ENCODE assay signal across 10 cellular contexts in the genomic region with DNA sequence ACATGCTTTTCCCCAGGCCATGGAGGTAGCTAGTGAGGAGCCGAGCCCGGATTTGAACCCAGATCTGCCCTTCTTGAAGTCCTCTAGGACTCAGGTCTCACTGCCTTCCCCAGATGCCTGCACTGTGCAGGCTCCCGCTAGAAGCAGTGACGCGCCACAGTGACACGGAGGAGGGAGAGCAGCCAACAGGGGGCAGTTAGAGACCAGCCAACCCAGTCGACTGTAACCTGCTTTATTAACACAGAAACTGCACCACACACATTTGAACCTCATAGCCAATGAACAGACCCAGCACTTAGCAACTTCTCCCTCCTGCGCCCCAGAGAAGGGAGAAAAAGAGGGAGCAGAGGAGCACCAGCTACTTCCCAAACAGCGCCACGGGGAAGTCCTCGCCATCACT. TPM values are rescaled to one million over a fixed set of nuclear protein-coding genes. Genes with fewer than 3 reads are reported as not detected.
DNase-seq lines count a peak whose midpoint lies in the region; ATAC-seq, FAIRE-seq and TF ChIP-seq lines count a peak whose summit lies in the region.
"Had no signal": no experiment of that assay in that cellular context is flagged by ENCODE, and none has a peak within 500 bp of the region (broad histone marks: within the 10 kb centered on the region; RNA-seq: fewer than 3 reads in every experiment).

No MANE protein-coding gene starts in this region.

- ATAC-seq in GM12878 = no peak

- WGBS in GM12878 (ENCODE audit: insufficient coverage, insufficient replicate concordance, low lambda C conversion rate, missing lambda C conversion rate) = 90% methylated on average over 10 of the region's 11 CpGs
- WGBS in sigmoid colon, 2 donors = 84 to 89% methylated on average over 11 of the region's 11 CpGs

- H3K4me3 Mint-ChIP-seq in nephron = no peak overlapping the region

- SMC1A ChIA-PET in GM12878 (lab: Charles Lee; ENCODE audit: uncharacterized antibody, unreplicated experiment) = interaction anchor here (0.9 kb wide), 1 partner anchor 24 kb away, joined by 3 read pairs; no protein-coding TSS in a partner anchor

- H3K27me3 Mint-ChIP-seq in nephron (ENCODE audit: low read depth) = peaks cover 4% of the 10 kb centered on the region

- H2AFZ ChIP-seq in Karpas-422 (ENCODE audit: low read length) (no peak overlapping the region), GM12878 (ENCODE audit: control insufficient read depth, low read depth, low read length) (no peak overlapping the region)

- no TSS peak for BruUV-seq in GM12878 (replicated peaks; lab: Mats Ljungman, UMichigan)

- intact Hi-C loops in GM12878 (cut with micrococcal nuclease; ENCODE audit: unreplicated experiment) = no loop called here
- intact Hi-C loops in sigmoid colon (cut with DNase I) = no loop called here

- no peaks in the 10 kb centered on the region for H3K36me3 ChIP-seq in Karpas-422 (ENCODE audit: insufficient read depth, low read length)
- no peaks in the 10 kb centered on the region for H3K36me3 ChIP-seq in GM12878 (ENCODE audit: control insufficient read depth in 2 of 2, insufficient read depth in 2 of 2, low read length in 1 of 2)
- no peaks in the 10 kb centered on the region for H3K36me3 ChIP-seq in sigmoid colon

- CTCF ChIA-PET in GM12878 (lab: Yijun Ruan, JAX) = interaction anchor here (1.2 to 1.8 kb wide), 3 partner anchors 10 to 268 kb away, joined by 4 to 5 read pairs (median 5); no protein-coding TSS in a partner anchor

- no peaks in the 10 kb centered on the region for H3K9me2 ChIP-seq in Karpas-422 (replicated peaks; ENCODE audit: insufficient read depth, low read length)

- TF ChIP-seq EP300 in GM12878 (IDR thresholded peaks at IDR 0.05; ENCODE audit: borderline replicate concordance in 1 of 2, control insufficient read depth in 1 of 2, low read depth in 2 of 2, low read length in 2 of 2) (no peak), sigmoid colon (IDR thresholded peaks at IDR 0.05) (no peak)

- TF ChIP-seq RAD21 in GM12878 (IDR thresholded peaks at IDR 0.05; ENCODE audit: insufficient read depth, low read depth, low read length) = peak; percentile 17; the same call in 1 of the 2 replicates

- H3K4me2 ChIP-seq in Karpas-422 (ENCODE audit: low read depth, low read length, poor library complexity, severe bottlenecking) (no peak overlapping the region), GM12878 (ENCODE audit: control insufficient read depth, insufficient read depth) (no peak overlapping the region)

- in situ Hi-C loops in GM12878 (cut with MboI) = no loop called here

- peaks cover 16% of the 10 kb centered on the region for H3K4me1 ChIP-seq in Karpas-422 (ENCODE audit: low read length)
- peaks cover 17% of the 10 kb centered on the region for H3K4me1 ChIP-seq in GM12878 (ENCODE audit: control insufficient read depth, insufficient read depth, low read length)
- no peaks in the 10 kb centered on the region for H3K4me1 ChIP-seq in sigmoid colon

- RAD21 ChIA-PET in GM12878 (lab: Charles Lee; ENCODE audit: unreplicated experiment) = interaction anchor here (0.8 to 3.8 kb wide), 2 partner anchors 26 to 42 kb away, joined by 4 to 16 read pairs; no protein-coding TSS in a partner anchor

- TF ChIP-seq CTCF in GM12878 (IDR thresholded peaks at IDR 0.05 in 2 of 3, conservative IDR thresholded peaks at IDR 0.05 in 1 of 3; ENCODE audit: control insufficient read depth in 2 of 3, extremely low read depth in 1 of 3, insufficient read depth in 1 of 3, low read depth in 3 of 3, low read length in 3 of 3) = no peak; a peak in 1 of 6 replicates
- peak in 2 of 3 experiments; percentile 12 to 45 for TF ChIP-seq CTCF in nephron (IDR thresholded peaks at IDR 0.05; ENCODE audit: unreplicated experiment in 3 of 3)
- TF ChIP-seq CTCF in sigmoid colon (IDR thresholded peaks at IDR 0.05) = no peak

- no peak for TF ChIP-seq POLR2A in GM12878 (IDR thresholded peaks at IDR 0.05; ENCODE audit: low read depth, low read length)
- no peak for TF ChIP-seq POLR2A in sigmoid colon (IDR thresholded peaks at IDR 0.05)

- H3K79me2 ChIP-seq in Karpas-422 (ENCODE audit: low read length) (no peaks in the 10 kb centered on the region), GM12878 (ENCODE audit: control insufficient read depth, insufficient read depth, low read length) (no peaks in the 10 kb centered on the region)

- H3K9me3 ChIP-seq in Karpas-422 (ENCODE audit: low read length) = no peaks in the 10 kb centered on the region
- H3K9me3 ChIP-seq in GM12878 (replicated peaks; ENCODE audit: control insufficient read depth, insufficient read depth, low read length) = no peaks in the 10 kb centered on the region
- H3K9me3 ChIP-seq in sigmoid colon = no peaks in the 10 kb centered on the region

- no peaks in the 10 kb centered on the region for H3K9me3 Mint-ChIP-seq in nephron

- FAIRE-seq in GM12878 (lab: Jason Lieb, UNC) = no peak

- H3K27ac ChIP-seq in Karpas-422 (ENCODE audit: low read length) (no peak overlapping the region), GM12878 (ENCODE audit: control insufficient read depth, insufficient read depth) (no peak overlapping the region), sigmoid colon (no peak overlapping the region)

- H3K27ac Mint-ChIP-seq in nephron = no peak overlapping the region

- H3K27me3 ChIP-seq in Karpas-422 (ENCODE audit: low read length) (no peaks in the 10 kb centered on the region), GM12878 (replicated peaks in 1 of 2; ENCODE audit: control insufficient read depth in 2 of 2, insufficient read depth in 2 of 2, low read length in 1 of 2) (no peaks in the 10 kb centered on the region), sigmoid colon (no peaks in the 10 kb centered on the region)

- POLR2A ChIA-PET in GM12878 (lab: Charles Lee) = interaction anchor here (0.8 to 2.2 kb wide), 4 partner anchors 10 to 31 kb away, joined by 3 to 6 read pairs (median 3); no protein-coding TSS in a partner anchor

- no peak overlapping the region for H3K9ac ChIP-seq in Karpas-422 (ENCODE audit: low read length)
- H3K9ac ChIP-seq in GM12878 (ENCODE audit: control insufficient read depth, insufficient read depth, low read length) = no peak overlapping the region

- H3K4me1 Mint-ChIP-seq in nephron = no peaks in the 10 kb centered on the region

- peak; percentile 3 for DNase-seq in NCI-H1694 treated with DMSO at 0.1 percent for 48 hours (lab: John Stamatoyannopoulos, UW)
- no peak for DNase-seq in NCI-H1694 (lab: John Stamatoyannopoulos, UW)
- peak; percentile 78 for DNase-seq in Karpas-422
- no peak for DNase-seq in GM12878 (ENCODE audit: low read depth, low spot score)
- DNase-seq in sigmoid colon = no peak
- no peak for DNase-seq in KG1 (lab: John Stamatoyannopoulos, UW)
- no peak for DNase-seq in SIG-M5 (lab: John Stamatoyannopoulos, UW)
- DNase-seq: activated CD4-positive, CD25-positive, alpha-beta regulatory T cell treated with anti-CD3 and anti-CD28 coated beads, Interleukin-2, amount 50 U/mL, for 72 hours; NCI-H774 had no signal

- no peaks in the 10 kb centered on the region for H3K36me3 Mint-ChIP-seq in nephron (ENCODE audit: low read depth)

- H4K20me1 ChIP-seq in Karpas-422 (ENCODE audit: insufficient read depth, low read depth, low read length) (no peaks in the 10 kb centered on the region), GM12878 (ENCODE audit: control insufficient read depth, insufficient read depth) (no peaks in the 10 kb centered on the region)

- H3K4me3 ChIP-seq in Karpas-422 (ENCODE audit: low read length) = no peak overlapping the region
- no peak overlapping the region for H3K4me3 ChIP-seq in GM12878
- H3K4me3 ChIP-seq in sigmoid colon = no peak overlapping the region

RNA-seq across cellular contexts. Expression of a gene that starts 27.4 kb away (rescaled TPM):
- total RNA-seq in Karpas-422 (2014; rRNA removed; shearing (Covaris generic); ENCODE audit: low replicate concordance) = 2.3 and 2.4 TPM in 2 replicates
- 51.4 and 53.5 TPM in 2 replicates for total RNA-seq in GM12878 (2013; cell fraction: nucleolus; rRNA removed)
- total RNA-seq in GM12878 (2014; rRNA removed) (9.0 and 10.1 TPM in 2 replicates), GM12878 (2014; rRNA removed; fragmentation: Illumina TruSeq; extraction: Trizol) (10.8 and 11.1 TPM in 2 replicates), GM12878 (2021) (7.0 and 7.5 TPM in 2 replicates), sigmoid colon (10 to 100 TPM in 1 of 4 donors, 1 to 10 TPM in 3; 5.0 to 10.0 (median 5.9) TPM)
- 2.1 TPM for polyA plus RNA-seq in GM12878 (2011; ENCODE audit: low read depth)
- polyA plus RNA-seq in GM12878 (2011; rRNA removed) (30.2 and 43.3 TPM in 2 replicates), GM12878 (2014; fragmentation: Illumina TruSeq; extraction: Trizol) (12.0 and 14.2 TPM in 2 replicates), GM12878 (2014; fragmentation: Nextera tagmentation; extraction: Ambion mirVana) (10 to 100 TPM; 12.2 to 13.5 TPM), GM12878 (2014; rRNA removed) (12.7 and 15.2 TPM in 2 replicates), GM12878 (2016; fragmentation: Nextera tagmentation; extraction: Ambion mirVana) (1 to 10 TPM; 6.6 to 7.2 TPM), sigmoid colon (1 to 10 TPM; 5.4 to 6.9 (median 5.5) TPM)
- 77.4 and 79.8 TPM in 2 replicates for polyA plus RNA-seq in GM12878 (2011; cell fraction: cytosol; rRNA removed)
- polyA plus RNA-seq in GM12878 (2011; cell fraction: nucleus; rRNA removed) = 35.6 and 39.5 TPM in 2 replicates
- polyA plus RNA-seq in GM12878 (2012) = 4.9 and 7.0 TPM in 2 replicates
- 37.6 and 58.1 TPM in 2 replicates for polyA minus RNA-seq in GM12878 (2011; rRNA and poly(A)+ RNA removed)
- 8.8 and 9.1 TPM in 2 replicates for polyA minus RNA-seq in GM12878 (2011; cell fraction: cytosol; rRNA and poly(A)+ RNA removed)
- 28.2 and 40.5 TPM in 2 replicates for polyA minus RNA-seq in GM12878 (2011; cell fraction: nucleus; rRNA and poly(A)+ RNA removed)

RNA-seq across cellular contexts. Expression of a gene that starts 27.8 kb away (rescaled TPM):
- total RNA-seq in Karpas-422 (2014; rRNA removed; shearing (Covaris generic); ENCODE audit: low replicate concordance) = 3.0 and 8.8 TPM in 2 replicates
- 6.6 and 6.8 TPM in 2 replicates for total RNA-seq in GM12878 (2013; cell fraction: nucleolus; rRNA removed)
- 2.5 and 3.8 TPM in 2 replicates for total RNA-seq in GM12878 (2014; rRNA removed)
- 3.8 and 4.4 TPM in 2 replicates for total RNA-seq in GM12878 (2014; rRNA removed; fragmentation: Illumina TruSeq; extraction: Trizol)
- 3.3 and 3.7 TPM in 2 replicates for total RNA-seq in GM12878 (2021)
- polyA plus RNA-seq in GM12878 (2011; ENCODE audit: low read depth) = 4.2 TPM
- polyA plus RNA-seq in GM12878 (2011; rRNA removed) = 2.9 and 4.6 TPM in 2 replicates
- 2.3 and 3.0 TPM in 2 replicates for polyA plus RNA-seq in GM12878 (2011; cell fraction: cytosol; rRNA removed)
- 6.2 and 7.2 TPM in 2 replicates for polyA plus RNA-seq in GM12878 (2011; cell fraction: nucleus; rRNA removed)
- polyA plus RNA-seq in GM12878 (2012) = 3.7 and 4.0 TPM in 2 replicates
- 3.9 and 4.3 TPM in 2 replicates for polyA plus RNA-seq in GM12878 (2014; fragmentation: Illumina TruSeq; extraction: Trizol)
- polyA plus RNA-seq in GM12878 (2014; fragmentation: Nextera tagmentation; extraction: Ambion mirVana) = 1 to 10 TPM; 1.3 to 2.3 TPM
- polyA plus RNA-seq in GM12878 (2014; rRNA removed) = 4.4 and 5.1 TPM in 2 replicates
- polyA plus RNA-seq in GM12878 (2016; fragmentation: Nextera tagmentation; extraction: Ambion mirVana) = 1 to 10 TPM; 3.5 to 3.9 TPM
- 1.5 and 2.0 TPM in 2 replicates for polyA minus RNA-seq in GM12878 (2011; rRNA and poly(A)+ RNA removed)
- polyA minus RNA-seq in GM12878 (2011; cell fraction: cytosol; rRNA and poly(A)+ RNA removed) = 1.3 and 2.1 TPM in 2 replicates
- polyA minus RNA-seq in GM12878 (2011; cell fraction: nucleus; rRNA and poly(A)+ RNA removed) = 1.8 and 1.9 TPM in 2 replicates
- total RNA-seq in sigmoid colon = 1 to 10 TPM; 3.8 to 9.4 (median 6.2) TPM
- 1 to 10 TPM; 1.2 to 6.2 (median 5.4) TPM for polyA plus RNA-seq in sigmoid colon

RNA-seq across cellular contexts. Expression of a gene that starts 29.0 kb away (rescaled TPM):
- total RNA-seq in Karpas-422 (2014; rRNA removed; shearing (Covaris generic); ENCODE audit: low replicate concordance) = 28.4 and 40.4 TPM in 2 replicates
- 21.3 and 27.2 TPM in 2 replicates for total RNA-seq in GM12878 (2013; cell fraction: nucleolus; rRNA removed)
- 33.8 and 39.6 TPM in 2 replicates for total RNA-seq in GM12878 (2014; rRNA removed)
- total RNA-seq in GM12878 (2014; rRNA removed; fragmentation: Illumina TruSeq; extraction: Trizol) = 22.8 and 26.0 TPM in 2 replicates
- 46.0 and 48.0 TPM in 2 replicates for total RNA-seq in GM12878 (2021)
- polyA plus RNA-seq in GM12878 (2011; ENCODE audit: low read depth) = 17.6 TPM
- 9.1 and 16.2 TPM in 2 replicates for polyA plus RNA-seq in GM12878 (2011; rRNA removed)
- 17.2 and 23.4 TPM in 2 replicates for polyA plus RNA-seq in GM12878 (2011; cell fraction: cytosol; rRNA removed)
- polyA plus RNA-seq in GM12878 (2011; cell fraction: nucleus; rRNA removed) = 33.6 and 46.8 TPM in 2 replicates
- 31.5 and 32.5 TPM in 2 replicates for polyA plus RNA-seq in GM12878 (2012)
- polyA plus RNA-seq in GM12878 (2014; fragmentation: Illumina TruSeq; extraction: Trizol) = 15.1 and 35.8 TPM in 2 replicates
- 10 to 100 TPM in 1 of 2 experiments, 1 to 10 TPM in 1; 8.2 to 12.6 TPM for polyA plus RNA-seq in GM12878 (2014; fragmentation: Nextera tagmentation; extraction: Ambion mirVana)
- 32.3 and 42.0 TPM in 2 replicates for polyA plus RNA-seq in GM12878 (2014; rRNA removed)
- polyA plus RNA-seq in GM12878 (2016; fragmentation: Nextera tagmentation; extraction: Ambion mirVana) = 10 to 100 TPM; 14.9 to 18.1 TPM
- 23.3 and 38.0 TPM in 2 replicates for polyA minus RNA-seq in GM12878 (2011; rRNA and poly(A)+ RNA removed)
- polyA minus RNA-seq in GM12878 (2011; cell fraction: cytosol; rRNA and poly(A)+ RNA removed) = 12.3 and 15.0 TPM in 2 replicates
- polyA minus RNA-seq in GM12878 (2011; cell fraction: nucleus; rRNA and poly(A)+ RNA removed) = 23.2 and 40.4 TPM in 2 replicates
- 10 to 100 TPM; 20.0 to 29.7 (median 25.5) TPM for total RNA-seq in sigmoid colon
- polyA plus RNA-seq in sigmoid colon = 10 to 100 TPM; 18.0 to 32.1 (median 19.7) TPM

RNA-seq across cellular contexts. Expression of a gene that starts 35.6 kb away (rescaled TPM):
- 25.9 and 106 TPM in 2 replicates for total RNA-seq in Karpas-422 (2014; rRNA removed; shearing (Covaris generic); ENCODE audit: low replicate concordance)
- 12.0 and 12.4 TPM in 2 replicates for total RNA-seq in GM12878 (2013; cell fraction: nucleolus; rRNA removed)
- total RNA-seq in GM12878 (2014; rRNA removed) (51.3 and 55.5 TPM in 2 replicates), GM12878 (2014; rRNA removed; fragmentation: Illumina TruSeq; extraction: Trizol) (14.1 and 19.6 TPM in 2 replicates), GM12878 (2021) (58.1 and 61.0 TPM in 2 replicates), sigmoid colon (10 to 100 TPM; 17.4 to 42.6 (median 35.2) TPM)
- polyA plus RNA-seq in GM12878 (2011; ENCODE audit: low read depth) = 6.0 TPM
- polyA plus RNA-seq in GM12878 (2011; rRNA removed) (7.9 and 15.2 TPM in 2 replicates), GM12878 (2014; fragmentation: Illumina TruSeq; extraction: Trizol) (0.52 and 5.2 TPM in 2 replicates), GM12878 (2014; fragmentation: Nextera tagmentation; extraction: Ambion mirVana) (1 to 10 TPM; 1.8 to 9.9 TPM), GM12878 (2014; rRNA removed) (62.5 and 70.4 TPM in 2 replicates), GM12878 (2016; fragmentation: Nextera tagmentation; extraction: Ambion mirVana) (10 to 100 TPM in 1 of 2 experiments, 1 to 10 TPM in 1; 4.0 to 56.3 TPM), sigmoid colon (10 to 100 TPM; 28.2 to 45.5 (median 31.4) TPM)
- polyA plus RNA-seq in GM12878 (2011; cell fraction: cytosol; rRNA removed) = 19.4 and 34.8 TPM in 2 replicates
- polyA plus RNA-seq in GM12878 (2011; cell fraction: nucleus; rRNA removed) = 54.8 and 58.1 TPM in 2 replicates
- polyA plus RNA-seq in GM12878 (2012) = 31.2 and 32.0 TPM in 2 replicates
- polyA minus RNA-seq in GM12878 (2011; rRNA and poly(A)+ RNA removed) = 2.0 and 4.9 TPM in 2 replicates
- polyA minus RNA-seq in GM12878 (2011; cell fraction: cytosol; rRNA and poly(A)+ RNA removed) = 6.9 and 9.5 TPM in 2 replicates
- 5.9 and 9.7 TPM in 2 replicates for polyA minus RNA-seq in GM12878 (2011; cell fraction: nucleus; rRNA and poly(A)+ RNA removed)

RNA-seq across cellular contexts. Expression of a gene that starts 42.7 kb away (rescaled TPM):
- 58.9 and 98.2 TPM in 2 replicates for total RNA-seq in Karpas-422 (2014; rRNA removed; shearing (Covaris generic); ENCODE audit: low replicate concordance)
- total RNA-seq in GM12878 (2013; cell fraction: nucleolus; rRNA removed) = 77.2 and 88.6 TPM in 2 replicates
- total RNA-seq in GM12878 (2014; rRNA removed) (23.9 and 24.0 TPM in 2 replicates), GM12878 (2014; rRNA removed; fragmentation: Illumina TruSeq; extraction: Trizol) (13.2 TPM in 2 replicates), GM12878 (2021) (23.1 and 24.1 TPM in 2 replicates), sigmoid colon (10 to 100 TPM; 25.3 to 56.2 (median 44.4) TPM)
- polyA plus RNA-seq in GM12878 (2011; ENCODE audit: low read depth) = 5.1 TPM
- polyA plus RNA-seq in GM12878 (2011; rRNA removed) (14.9 and 35.9 TPM in 2 replicates), GM12878 (2014; fragmentation: Illumina TruSeq; extraction: Trizol) (16.9 and 26.5 TPM in 2 replicates), GM12878 (2014; fragmentation: Nextera tagmentation; extraction: Ambion mirVana) (1 to 10 TPM; 2.6 to 5.6 TPM), GM12878 (2014; rRNA removed) (50.3 and 55.4 TPM in 2 replicates), GM12878 (2016; fragmentation: Nextera tagmentation; extraction: Ambion mirVana) (10 to 100 TPM; 18.6 to 20.1 TPM), sigmoid colon (10 to 100 TPM in 1 of 3 donors, 1 to 10 TPM in 2; 4.9 to 65.6 (median 7.2) TPM)
- polyA plus RNA-seq in GM12878 (2011; cell fraction: cytosol; rRNA removed) = 25.1 and 44.7 TPM in 2 replicates
- 499 and 556 TPM in 2 replicates for polyA plus RNA-seq in GM12878 (2011; cell fraction: nucleus; rRNA removed)
- 15.1 and 17.8 TPM in 2 replicates for polyA plus RNA-seq in GM12878 (2012)
- polyA minus RNA-seq in GM12878 (2011; rRNA and poly(A)+ RNA removed) = 8.9 and 25.0 TPM in 2 replicates
- 4.8 and 5.7 TPM in 2 replicates for polyA minus RNA-seq in GM12878 (2011; cell fraction: cytosol; rRNA and poly(A)+ RNA removed)
- 26.7 and 66.3 TPM in 2 replicates for polyA minus RNA-seq in GM12878 (2011; cell fraction: nucleus; rRNA and poly(A)+ RNA removed)

Comparison
In these comparisons a context has a peak if more than half of its experiments do, and no peak if none do; other contexts are left out.
1. DNase-seq: peak in NCI-H1694 treated with DMSO at 0.1 percent for 48 hours (single experiment) and Karpas-422 (single experiment); none in NCI-H1694 (single experiment), GM12878 (single experiment), sigmoid colon (single experiment), KG1 (single experiment) and SIG-M5 (single experiment).
2. CTCF ChIP-seq: peak in nephron (2 of 3); none in GM12878 (0 of 3) and sigmoid colon (0 of 4).